In genomic region chr12:127422935-127423585, GRCh38 we compare ENCODE assay signal across 27 cellular contexts.
"Had no signal": no experiment of that assay in that cellular context is flagged by ENCODE, and none has a peak within 500 bp of the region (broad histone marks: within the 10 kb centered on the region; RNA-seq: fewer than 3 reads in every experiment).

No MANE protein-coding gene starts in this region.

- H3K9me3 ChIP-seq: adrenal gland, MG63, SJCRH30 had no signal

- H3K4me1 ChIP-seq: adrenal gland, SJCRH30 had no signal

- H3K27ac ChIP-seq: adrenal gland, SJCRH30, SK-N-MC had no signal

- H3K4me3 ChIP-seq: adrenal gland, MG63, SJCRH30, SK-N-MC had no signal

- DNase-seq: activated CD4-positive, alpha-beta memory T cell treated with anti-CD3 and anti-CD28 coated beads for 36 hours; activated CD4-positive, alpha-beta T cell treated with anti-CD3 and anti-CD28 coated beads for 36 hours; activated CD4-positive, alpha-beta T cell treated with anti-CD3 and anti-CD28 coated beads, Interleukin-2, amount 10 ng/mL, durations not matched to agents 7 days and 5 days; activated CD8-positive, alpha-beta memory T cell treated with anti-CD3 and anti-CD28 coated beads, Interleukin-2, amount 50 U/mL, for 4 hours; activated gamma-delta T cell treated with Interleukin-2 at 50 U/mL for 16 hours; activated naive CD4-positive, alpha-beta T cell treated with anti-CD3 and anti-CD28 coated beads for 36 hours; activated T-cell treated with anti-CD3 and anti-CD28 coated beads for 4 hours; activated T-cell treated with anti-CD3 and anti-CD28 coated beads, Interleukin-2, amount 50 U/mL, for 4 hours; adrenal gland; central memory CD4-positive, alpha-beta T cell; Kasumi-1; KG1; MG63; NCI-H1048; NCI-H1436 treated with DMSO at 0.1 percent for 48 hours; NCI-H1694 treated with DMSO at 0.1 percent for 48 hours; NCI-H2029; NCI-H345; NCI-H524 treated with DMSO at 0.1 percent for 48 hours; NK-92 treated with Interleukin-12 subunit alpha and Interleukin-12 subunit beta, amount 100 ng/mL, for 24 hours; SHP77; SJCRH30 had no signal

- H3K36me3 ChIP-seq: adrenal gland, MG63, SJCRH30 had no signal

- FAIRE-seq: TTC549 had no signal

- ATAC-seq: activated CD4-positive, alpha-beta T cell treated with anti-CD3 and anti-CD28 coated beads for 36 hours; activated CD4-positive, CD25-positive, alpha-beta regulatory T cell treated with anti-CD3 and anti-CD28 coated beads, Interleukin-2, amount 50 U/mL, for 24 hours; activated naive CD4-positive, alpha-beta T cell treated with anti-CD3 and anti-CD28 coated beads, Interleukin-2, amount 50 U/mL, for 72 hours; activated T-cell treated with anti-CD3 and anti-CD28 coated beads, Interleukin-2, amount 50 U/mL, for 4 hours; WTC11 had no signal

- H3K27me3 ChIP-seq: adrenal gland, MG63, SJCRH30 had no signal
